15 cellular contexts compared by ENCODE assay signal in genomic region chr16:85860413-85861094, GRCh38. TPM values are rescaled to one million over a fixed set of nuclear protein-coding genes. Genes with fewer than 3 reads are reported as not detected.
DNase-seq lines count a peak whose midpoint lies in the region; ATAC-seq and TF ChIP-seq lines count a peak whose summit lies in the region.
"Had no signal": no experiment of that assay in that cellular context is flagged by ENCODE, and none has a peak within 500 bp of the region (broad histone marks: within the 10 kb centered on the region; RNA-seq: fewer than 3 reads in every experiment).

No MANE protein-coding gene starts in this region.

- H3K36me3 ChIP-seq in colonic mucosa = no peaks in the 10 kb centered on the region
- H3K36me3 ChIP-seq in HAP-1 (replicated peaks) = no peaks in the 10 kb centered on the region
- H3K36me3 ChIP-seq: ascending aorta had no signal

- peak; percentile 56 for ATAC-seq in HG02798 (IDR thresholded peaks at IDR 0.05; ENCODE audit: poor library complexity, unreplicated experiment)

- H3K9me3 ChIP-seq in colonic mucosa = no peaks in the 10 kb centered on the region
- no peaks in the 10 kb centered on the region for H3K9me3 ChIP-seq in HAP-1
- H3K9me3 ChIP-seq: ascending aorta had no signal

- H3K27me3 ChIP-seq in colonic mucosa = no peaks in the 10 kb centered on the region
- H3K27me3 ChIP-seq in HAP-1 (ENCODE audit: low read depth) = peaks cover 11% of the 10 kb centered on the region
- H3K27me3 ChIP-seq: ascending aorta had no signal

- no peak overlapping the region for H3K27ac ChIP-seq in colonic mucosa
- H3K27ac ChIP-seq: ascending aorta, SK-N-MC had no signal

- peak; percentile 10 for DNase-seq in stimulated activated CD4-positive, alpha-beta T cell treated with anti-CD3 and anti-CD28 coated beads, Interleukin-1b, Interleukin-23, amount 100 ng/mL, for 48 hours
- no peak for DNase-seq in stimulated activated CD4-positive, alpha-beta T cell treated with anti-CD3 and anti-CD28 coated beads, Interleukin-15, amount 100 ng/mL, for 24 hours
- DNase-seq in colonic mucosa (peak; percentile 14), NCI-H226 (no peak), SHP77 (lab: John Stamatoyannopoulos, UW) (no peak), germinal center (ENCODE audit: low spot score) (no peak), HAP-1 (ENCODE audit: low spot score in 2 of 2) (no peak)
- DNase-seq: AML-193; NCI-H2029 treated with DMSO at 0.1 percent for 48 hours; NK-92 treated with Interleukin-12 subunit alpha and Interleukin-12 subunit beta, amount 100 ng/mL, for 24 hours; stimulated activated CD4-positive, alpha-beta T cell treated with anti-CD3 and anti-CD28 coated beads, Interleukin-4, amount 100 ng/mL, for 24 hours; stimulated activated naive CD4-positive, alpha-beta T cell treated with Interleukin-2 at 50 U/mL for 16 hours had no signal

- TF ChIP-seq CTCF in colonic mucosa (IDR thresholded peaks at IDR 0.05) = no peak

- H3K4me3 ChIP-seq in colonic mucosa (no peak overlapping the region), HAP-1 (no peak overlapping the region)
- H3K4me3 ChIP-seq: ascending aorta, SK-N-MC had no signal

- in situ Hi-C loops in HAP-1 (cut with MboI; ENCODE audit: low sequenced_read_pairs) = no loop called here

- intact Hi-C loops in colonic mucosa (cut with DNase I) = no loop called here

- no peak overlapping the region for H3K9ac ChIP-seq in colonic mucosa (ENCODE audit: low read depth in 2 of 2, low read length in 2 of 2)

- H3K4me1 ChIP-seq in colonic mucosa (no peaks in the 10 kb centered on the region), HAP-1 (no peaks in the 10 kb centered on the region)
- H3K4me1 ChIP-seq: ascending aorta had no signal

RNA-seq across cellular contexts. Expression of gene IRF8, which starts 38.4 kb away (rescaled TPM):
- total RNA-seq in colonic mucosa = 10 to 100 TPM; 25.1 to 52.5 TPM

Comparison
In these comparisons a context has a peak if more than half of its experiments do, and no peak if none do; other contexts are left out.
1. DNase-seq: peak in stimulated activated CD4-positive, alpha-beta T cell treated with anti-CD3 and anti-CD28 coated beads, Interleukin-1b, Interleukin-23, amount 100 ng/mL, for 48 hours (single experiment) and colonic mucosa (single experiment); none in stimulated activated CD4-positive, alpha-beta T cell treated with anti-CD3 and anti-CD28 coated beads, Interleukin-15, amount 100 ng/mL, for 24 hours (single experiment), NCI-H226 (single experiment), SHP77 (0 of 2), germinal center (single experiment) and HAP-1 (0 of 2).